In the genomic region with DNA sequence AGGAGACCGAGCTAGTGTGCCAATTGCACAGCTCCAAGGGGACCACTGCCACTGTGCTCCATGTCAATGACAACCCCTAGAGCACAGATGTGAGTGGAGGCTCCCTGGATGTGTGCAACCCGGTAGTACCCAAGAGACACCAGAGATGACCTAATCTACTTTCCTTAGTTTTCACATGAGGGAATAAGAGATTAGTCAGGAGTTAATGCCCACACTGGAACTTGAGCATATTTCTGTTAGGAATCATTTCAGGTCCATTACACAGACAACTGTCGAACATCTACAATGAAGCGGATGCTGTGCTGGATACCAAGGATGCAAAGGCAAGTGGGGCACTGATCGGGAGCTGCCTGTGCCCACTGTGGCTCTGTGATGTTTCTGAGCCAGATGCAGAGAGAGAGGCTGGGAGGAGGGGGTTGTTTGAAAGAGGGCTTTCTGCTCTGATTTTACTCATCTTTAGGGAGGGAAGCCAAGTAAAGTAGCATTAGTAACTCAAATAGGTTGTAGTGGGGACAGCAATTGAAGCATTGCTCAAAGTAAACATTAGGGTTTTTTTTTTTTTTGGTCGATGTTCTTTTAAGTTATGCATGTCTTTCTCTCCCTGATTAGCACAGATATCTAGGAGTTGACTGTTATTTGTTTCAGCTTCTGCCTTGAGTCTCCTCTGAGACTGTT, we compare ENCODE assay signal across 14 cellular contexts.
DNase-seq lines count a peak whose midpoint lies in the region; TF ChIP-seq lines count a peak whose summit lies in the region.
"Had no signal": no experiment of that assay in that cellular context is flagged by ENCODE, and none has a peak within 500 bp of the region (broad histone marks: within the 10 kb centered on the region; RNA-seq: fewer than 3 reads in every experiment).

No MANE protein-coding gene starts in this region.

- peaks cover 7 to 46% (median 33%) of the 10 kb centered on the region in 3 experiments for H3K36me3 Mint-ChIP-seq in H9 (ENCODE audit: insufficient read depth in 1 of 3, low read depth in 3 of 3)
- peaks cover 36 to 69% (median 36%) of the 10 kb centered on the region in 3 donors for H3K36me3 Mint-ChIP-seq in immature natural killer cell
- peaks cover 30% of the 10 kb centered on the region for H3K36me3 Mint-ChIP-seq in activated T-helper 1 cell treated with anti-CD3 and anti-CD28 coated beads, Interleukin-12 subunit alpha, Interleukin-12 subunit beta, Interleukin-2, Interleukin-4 antibody, amounts not matched to agents 30 ng/mL and 10 ng/mL and 1 ng/mL, durations not matched to agents 14 hours and 24 hours and 36 hours (ENCODE audit: low read depth)

- H3K4me1 Mint-ChIP-seq in H9 (peaks cover 7 to 20% of the 10 kb centered on the region in 2 experiments), immature natural killer cell (peaks cover 62 to 92% of the 10 kb centered on the region in 2 donors)
- H3K4me1 Mint-ChIP-seq in activated T-helper 1 cell treated with anti-CD3 and anti-CD28 coated beads, Interleukin-12 subunit alpha, Interleukin-12 subunit beta, Interleukin-2, Interleukin-4 antibody, amounts not matched to agents 30 ng/mL and 10 ng/mL and 1 ng/mL, durations not matched to agents 14 hours and 24 hours and 36 hours (ENCODE audit: low read depth) = peaks cover 22% of the 10 kb centered on the region

- H3K79me1 ChIP-seq in H9 (ENCODE audit: insufficient read depth, low read depth, low read length, poor library complexity, severe bottlenecking) = peaks cover 2% of the 10 kb centered on the region

- WGBS in H9 (ENCODE audit: extremely low coverage, insufficient read length, low lambda C conversion rate) = no CpG with 5 or more reads among the region's 6 CpGs

- no peak overlapping the region for H3K23ac ChIP-seq in H9 (ENCODE audit: insufficient read length, low read depth, low read length)

- H2BK15ac ChIP-seq in H9 (ENCODE audit: low read depth, low read length) = no peak overlapping the region

- no peak overlapping the region for H3K14ac ChIP-seq in H9 (ENCODE audit: insufficient read depth, low read length)

- no peak overlapping the region for H3K4me3 ChIP-seq in SU-DHL-6 (ENCODE audit: insufficient read depth, low read length, poor library complexity, severe bottlenecking)
- H3K4me3 ChIP-seq: adrenal gland, smooth muscle cell had no signal

- H3K27ac Mint-ChIP-seq in H9 (peak overlapping the region in 2 of 3 experiments; percentile 45 to 90; a peak in 4 of 7 replicates), immature natural killer cell (peak overlapping the region; percentile 72 to 93 (median 88))
- no peak overlapping the region for H3K27ac Mint-ChIP-seq in activated T-helper 1 cell treated with anti-CD3 and anti-CD28 coated beads, Interleukin-12 subunit alpha, Interleukin-12 subunit beta, Interleukin-2, Interleukin-4 antibody, amounts not matched to agents 30 ng/mL and 10 ng/mL and 1 ng/mL, durations not matched to agents 14 hours and 24 hours and 36 hours

- no peak overlapping the region for H2BK5ac ChIP-seq in H9 (ENCODE audit: insufficient read length, low read length)

- H3K4me3 Mint-ChIP-seq in H9 (no peak overlapping the region), immature natural killer cell (no peak overlapping the region)
- no peak overlapping the region for H3K4me3 Mint-ChIP-seq in activated T-helper 1 cell treated with anti-CD3 and anti-CD28 coated beads, Interleukin-12 subunit alpha, Interleukin-12 subunit beta, Interleukin-2, Interleukin-4 antibody, amounts not matched to agents 30 ng/mL and 10 ng/mL and 1 ng/mL, durations not matched to agents 14 hours and 24 hours and 36 hours

- H3K79me2 ChIP-seq in H9 (ENCODE audit: insufficient read depth, low read length) (no peaks in the 10 kb centered on the region), SU-DHL-6 (ENCODE audit: insufficient read depth, low read length) (peaks cover 73% of the 10 kb centered on the region)

- no peak overlapping the region for H2BK120ac ChIP-seq in H9 (ENCODE audit: low read depth, low read length, poor library complexity, severe bottlenecking)

- TF ChIP-seq CTCF in H9 (conservative IDR thresholded peaks at IDR 0.05) (no peak), SU-DHL-6 (IDR thresholded peaks at IDR 0.05; ENCODE audit: insufficient read depth, low read length, poor library complexity, severe bottlenecking) (no peak)

- H3K4me2 ChIP-seq in H9 (ENCODE audit: insufficient read depth, insufficient read length, low read length) (no peak overlapping the region), SU-DHL-6 (ENCODE audit: low read depth, low read length, poor library complexity, severe bottlenecking) (no peak overlapping the region)
- H3K4me2 ChIP-seq: smooth muscle cell had no signal

- no peak overlapping the region for H2BK20ac ChIP-seq in H9 (ENCODE audit: low read depth, low read length, poor library complexity, severe bottlenecking)

- no peaks in the 10 kb centered on the region for H3K23me2 ChIP-seq in H9 (ENCODE audit: insufficient read length, low read depth, low read length, poor library complexity, severe bottlenecking)

- H4K20me1 ChIP-seq in H9 (ENCODE audit: control insufficient read depth, insufficient read depth, insufficient read length) (no peaks in the 10 kb centered on the region), SU-DHL-6 (ENCODE audit: low read depth, low read length) (0 out of 2 replicates have a peak, but pooled peaks cover 5% of the 10 kb centered on the region)

- H3K18ac ChIP-seq in H9 (ENCODE audit: insufficient read length, low read depth, low read length) = no peak overlapping the region

- H4K5ac ChIP-seq in H9 (ENCODE audit: insufficient read length, low read depth, low read length) = no peak overlapping the region

- H3K9me2 ChIP-seq in SU-DHL-6 (replicated peaks; ENCODE audit: insufficient read depth, low read length) = no peaks in the 10 kb centered on the region

- H2AK5ac ChIP-seq in H9 (ENCODE audit: insufficient read length, low read length) = no peak overlapping the region

- H3K27me3 ChIP-seq in H9 (ENCODE audit: insufficient read depth, low read length) = no peaks in the 10 kb centered on the region
- H3K27me3 ChIP-seq in SU-DHL-6 (ENCODE audit: low read length) = no peaks in the 10 kb centered on the region
- H3K27me3 ChIP-seq: adrenal gland had no signal

- no peak overlapping the region for H4K91ac ChIP-seq in H9 (ENCODE audit: insufficient read length, low read depth, low read length)

- peak; percentile 72 for DNase-seq in DMS79 (lab: John Stamatoyannopoulos, UW)
- no peak for DNase-seq in H9
- DNase-seq in immature natural killer cell = no peak
- DNase-seq in activated T-helper 1 cell treated with anti-CD3 and anti-CD28 coated beads, Interleukin-12 subunit alpha, Interleukin-12 subunit beta, Interleukin-2, Interleukin-4 antibody, amounts not matched to agents 30 ng/mL and 10 ng/mL and 1 ng/mL, durations not matched to agents 14 hours and 24 hours and 36 hours (ENCODE audit: low spot score) = no peak
- DNase-seq in NCI-H2227 (lab: John Stamatoyannopoulos, UW; ENCODE audit: unreplicated experiment) = no peak
- no peak for DNase-seq in activated gamma-delta T cell (lab: John Stamatoyannopoulos, UW)
- DNase-seq in hippocampal formation (lab: John Stamatoyannopoulos, UW) = no peak
- DNase-seq: adrenal gland, cortex of kidney, NCI-H1436, NCI-H748 treated with DMSO at 0.1 percent for 48 hours, SIG-M5 had no signal

- peaks cover 78% of the 10 kb centered on the region for H3K36me3 ChIP-seq in SU-DHL-6 (ENCODE audit: low read length)
- H3K36me3 ChIP-seq: adrenal gland had no signal

- H3K9me3 Mint-ChIP-seq in H9 = peaks cover 1 to 2% of the 10 kb centered on the region in 2 experiments; a peak in 4 of 5 replicates
- H3K9me3 Mint-ChIP-seq in immature natural killer cell = peaks cover 1 to 10% (median 5%) of the 10 kb centered on the region in 6 donors
- peaks cover 5% of the 10 kb centered on the region for H3K9me3 Mint-ChIP-seq in activated T-helper 1 cell treated with anti-CD3 and anti-CD28 coated beads, Interleukin-12 subunit alpha, Interleukin-12 subunit beta, Interleukin-2, Interleukin-4 antibody, amounts not matched to agents 30 ng/mL and 10 ng/mL and 1 ng/mL, durations not matched to agents 14 hours and 24 hours and 36 hours

- H2AFZ ChIP-seq in H9 (ENCODE audit: low read length) = no peak overlapping the region
- no peak overlapping the region for H2AFZ ChIP-seq in SU-DHL-6 (ENCODE audit: low read depth, low read length, severe bottlenecking)

- no peak overlapping the region for H4K8ac ChIP-seq in H9 (replicated peaks; ENCODE audit: insufficient read length, low read depth, low read length)

- intact Hi-C loops in activated T-helper 1 cell treated with anti-CD3 and anti-CD28 coated beads, Interleukin-12 subunit alpha, Interleukin-12 subunit beta, Interleukin-2, Interleukin-4 antibody, amounts not matched to agents 30 ng/mL and 10 ng/mL and 1 ng/mL, durations not matched to agents 14 hours and 24 hours and 36 hours (cut with micrococcal nuclease) = loop anchor here (5.0 kb wide), 1 partner anchor 83 kb away; a partner anchor contains a TSS

- H3K27ac ChIP-seq in H9 (ENCODE audit: insufficient read length, low read depth, low read length) (no peak overlapping the region), SU-DHL-6 (ENCODE audit: low read depth, low read length) (peak overlapping the region; percentile 17)
- H3K27ac ChIP-seq: adrenal gland had no signal

- H3K27me3 Mint-ChIP-seq in H9 (ENCODE audit: low read depth) (no peaks in the 10 kb centered on the region), immature natural killer cell (ENCODE audit: low read depth in 3 of 3) (peaks cover 0 to 5% (median 0%) of the 10 kb centered on the region in 3 donors)
- no peaks in the 10 kb centered on the region for H3K27me3 Mint-ChIP-seq in activated T-helper 1 cell treated with anti-CD3 and anti-CD28 coated beads, Interleukin-12 subunit alpha, Interleukin-12 subunit beta, Interleukin-2, Interleukin-4 antibody, amounts not matched to agents 30 ng/mL and 10 ng/mL and 1 ng/mL, durations not matched to agents 14 hours and 24 hours and 36 hours (ENCODE audit: insufficient read depth)

- peaks cover 49% of the 10 kb centered on the region; the same call in 1 of the 2 replicates for H3F3A ChIP-seq in SU-DHL-6 (ENCODE audit: insufficient read depth)

- no peak overlapping the region for H3T11ph ChIP-seq in H9 (ENCODE audit: low read length)

- H3K9me3 ChIP-seq in H9 (ENCODE audit: control insufficient read depth, low read depth, low read length) (no peaks in the 10 kb centered on the region), SU-DHL-6 (ENCODE audit: insufficient read depth, low read length) (no peaks in the 10 kb centered on the region)

- no peaks in the 10 kb centered on the region for H3K4me1 ChIP-seq in H9 (ENCODE audit: insufficient read depth, low read length)
- H3K4me1 ChIP-seq: adrenal gland had no signal

- H3K56ac ChIP-seq in H9 (ENCODE audit: insufficient read length, low read depth, low read length) = no peak overlapping the region

- no peak overlapping the region for H3K9ac ChIP-seq in H9 (ENCODE audit: extremely low read depth, insufficient read length, low read length)
- H3K9ac ChIP-seq in SU-DHL-6 (ENCODE audit: low read length) = no peak overlapping the region

- H2BK12ac ChIP-seq in H9 (ENCODE audit: insufficient read length, low read depth, low read length) = no peak overlapping the region

- no peak overlapping the region for H3K4ac ChIP-seq in H9 (ENCODE audit: low read depth, low read length)
